In genomic region chr9:96574931-96575351, GRCh38 we compare ENCODE assay signal across 21 cellular contexts. TPM values are rescaled to one million over a fixed set of nuclear protein-coding genes. Genes with fewer than 3 reads are reported as not detected.
DNase-seq lines count a peak whose midpoint lies in the region; ATAC-seq and TF ChIP-seq lines count a peak whose summit lies in the region.
"Had no signal": no experiment of that assay in that cellular context is flagged by ENCODE, and none has a peak within 500 bp of the region (broad histone marks: within the 10 kb centered on the region; RNA-seq: fewer than 3 reads in every experiment).

No MANE protein-coding gene starts in this region.

- H3K4me3 ChIP-seq in smooth muscle cell = peak overlapping the region; percentile 3
- H3K4me3 ChIP-seq: colonic mucosa, SJSA1, spleen had no signal

- no peaks in the 10 kb centered on the region for H3K36me3 ChIP-seq in smooth muscle cell (ENCODE audit: low read depth)
- H3K36me3 ChIP-seq: colonic mucosa, SJSA1, spleen had no signal

- in situ Hi-C loops in SK-MEL-5 (cut with HindIII; ENCODE audit: low pct_unique_long_range_greater_than_20kb, low sequenced_read_pairs) = no loop called here

- 41% methylated on average over 8 of the region's 8 CpGs for WGBS in smooth muscle cell (ENCODE audit: low lambda C conversion rate)

- H3K27ac ChIP-seq in smooth muscle cell (ENCODE audit: low read depth) = no peak overlapping the region
- H3K27ac ChIP-seq: colonic mucosa, SJSA1, spleen had no signal

- peak; percentile 17 for DNase-seq in LHCN-M2 (ENCODE audit: low read depth)
- peak; percentile 13 for DNase-seq in SK-MEL-5 (ENCODE audit: low read depth, low spot score)
- peak; percentile 83 for DNase-seq in left lobe of liver (ENCODE audit: low spot score)
- DNase-seq in smooth muscle cell (lab: John Stamatoyannopoulos, UW; ENCODE audit: unreplicated experiment) = no peak
- DNase-seq in nucleus accumbens (lab: John Stamatoyannopoulos, UW) = no peak
- no peak for DNase-seq in GOT3 (lab: John Stamatoyannopoulos, UW)
- DNase-seq: activated CD4-positive, alpha-beta memory T cell treated with anti-CD3 and anti-CD28 coated beads for 36 hours; activated naive CD4-positive, alpha-beta T cell treated with anti-CD3 and anti-CD28 coated beads, Interleukin-2, amount 10 ng/mL, durations not matched to agents 7 days and 5 days; activated T-cell treated with anti-CD3 and anti-CD28 coated beads, Interleukin-2, amount 50 U/mL, for 1 hour; CD8-positive, alpha-beta memory T cell; colonic mucosa; DMS79; Kasumi-1; natural killer cell; NCI-H1436 treated with DMSO at 0.1 percent for 48 hours; NCI-H526; spleen; stimulated activated CD4-positive, alpha-beta T cell treated with anti-CD3 and anti-CD28 coated beads, Interleukin-4, amount 100 ng/mL, for 4 hours; T-helper 2 cell had no signal

- H3K79me2 ChIP-seq in smooth muscle cell (ENCODE audit: low read depth) = peaks cover 5% of the 10 kb centered on the region

- H3K9ac ChIP-seq in smooth muscle cell (ENCODE audit: low read depth) = no peak overlapping the region

- H3K9me3 ChIP-seq in smooth muscle cell (replicated peaks; ENCODE audit: low read depth) = no peaks in the 10 kb centered on the region
- H3K9me3 ChIP-seq: colonic mucosa, SJSA1, spleen had no signal

- H3F3A ChIP-seq in smooth muscle cell (ENCODE audit: low read depth) = no peaks in the 10 kb centered on the region

- TF ChIP-seq CTCF in smooth muscle cell (IDR thresholded peaks at IDR 0.05; ENCODE audit: borderline replicate concordance, insufficient read depth, poor library complexity, severe bottlenecking) = no peak

- H4K20me1 ChIP-seq in smooth muscle cell (ENCODE audit: low read depth) = peaks cover 51% of the 10 kb centered on the region

- no peak overlapping the region for H2AFZ ChIP-seq in smooth muscle cell (ENCODE audit: low read depth)

- no peaks in the 10 kb centered on the region for H3K4me1 ChIP-seq in smooth muscle cell (ENCODE audit: low read depth)
- H3K4me1 ChIP-seq: colonic mucosa, SJSA1, spleen had no signal

- H3K27me3 ChIP-seq in smooth muscle cell (ENCODE audit: low read depth) = no peaks in the 10 kb centered on the region
- H3K27me3 ChIP-seq: colonic mucosa, SJSA1 had no signal

- peak overlapping the region; percentile 53 for H3K4me2 ChIP-seq in smooth muscle cell

- peak; percentile 94 for ATAC-seq in left lobe of liver
- no peak for ATAC-seq in GM18517 (IDR thresholded peaks at IDR 0.05; ENCODE audit: unreplicated experiment)
- ATAC-seq: natural killer cell had no signal

RNA-seq across cellular contexts. Expression of gene CDC14B, which starts 44.7 kb away (rescaled TPM):
- 10.8 and 12.6 TPM in 2 replicates for total RNA-seq in LHCN-M2 (2014; rRNA removed)
- polyA plus RNA-seq in LHCN-M2 (2012) = 4.8 TPM
- total RNA-seq in SK-MEL-5 (2014; rRNA removed; shearing (Covaris generic)) = 12.1 and 13.1 TPM in 2 replicates
- 8.0 and 11.4 TPM in 2 replicates for polyA plus RNA-seq in SK-MEL-5 (2015; cell fraction: cytosol; rRNA removed)
- 17.2 and 17.6 TPM in 2 replicates for polyA plus RNA-seq in SK-MEL-5 (2015; cell fraction: nucleus; rRNA removed)
- 29.0 TPM for total RNA-seq in left lobe of liver
- total RNA-seq in smooth muscle cell = 16.0 and 24.6 TPM in 2 replicates
- 5.7 and 9.0 TPM in 2 replicates for polyA plus RNA-seq in smooth muscle cell

Comparison
In these comparisons a context has a peak if more than half of its experiments do, and no peak if none do; other contexts are left out.
1. DNase-seq: peak in LHCN-M2 (single experiment), SK-MEL-5 (single experiment) and left lobe of liver (single experiment); none in smooth muscle cell (single experiment), nucleus accumbens (0 of 56) and GOT3 (single experiment).